ENCODE assay signal across 20 cellular contexts in genomic region chr12:68177562-68177961, GRCh38. TPM values are rescaled to one million over a fixed set of nuclear protein-coding genes. Genes with fewer than 3 reads are reported as not detected.
DNase-seq lines count a peak whose midpoint lies in the region; ATAC-seq, FAIRE-seq and TF ChIP-seq lines count a peak whose summit lies in the region.
"Had no signal": no experiment of that assay in that cellular context is flagged by ENCODE, and none has a peak within 500 bp of the region (broad histone marks: within the 10 kb centered on the region; RNA-seq: fewer than 3 reads in every experiment).

No MANE protein-coding gene starts in this region.

- no peak for TF ChIP-seq POLR2A in body of pancreas (IDR thresholded peaks at IDR 0.05)

- FAIRE-seq in bronchial epithelial cell (lab: Jason Lieb, UNC): peak; percentile 52
- FAIRE-seq: HTR-8/SVneo, K562 had no signal

- peaks cover 2% of the 10 kb centered on the region for H3K36me3 Mint-ChIP-seq in activated CD4-positive, alpha-beta T cell treated with anti-CD3 and anti-CD28 coated beads, Interleukin-2, amount 10 ng/mL, durations not matched to agents 24 days and 14 days (ENCODE audit: low read depth)
- H3K36me3 Mint-ChIP-seq in CD4-positive, CD25-positive, alpha-beta regulatory T cell: no peaks in the 10 kb centered on the region
- H3K36me3 Mint-ChIP-seq: CD14-positive monocyte had no signal

- intact Hi-C loops in activated CD4-positive, alpha-beta T cell treated with anti-CD3 and anti-CD28 coated beads, Interleukin-2, amount 10 ng/mL, durations not matched to agents 24 days and 14 days (cut with micrococcal nuclease): loop anchor here (5.0 kb wide), 1 partner anchor 135 kb away; no protein-coding TSS in a partner anchor
- intact Hi-C loops in body of pancreas (cut with DNase I): no loop called here

- no peak overlapping the region for H3K4me3 ChIP-seq in CD4-positive, CD25-positive, alpha-beta regulatory T cell (ENCODE audit: low read depth, low read length)
- H3K4me3 ChIP-seq in bronchial epithelial cell (ENCODE audit: low read depth, low read length) (no peak overlapping the region), body of pancreas (no peak overlapping the region), HAP-1 (no peak overlapping the region)
- H3K4me3 ChIP-seq: GM23338, K562 had no signal

- peak overlapping the region; percentile 37 for H3K4me3 Mint-ChIP-seq in activated CD4-positive, alpha-beta T cell treated with anti-CD3 and anti-CD28 coated beads, Interleukin-2, amount 10 ng/mL, durations not matched to agents 24 days and 14 days
- peak overlapping the region in 2 of 4 donors; percentile 21 to 22 for H3K4me3 Mint-ChIP-seq in CD4-positive, CD25-positive, alpha-beta regulatory T cell
- H3K4me3 Mint-ChIP-seq: CD14-positive monocyte, GM23338 had no signal

- WGBS in body of pancreas, 2 donors: 83 to 87% methylated on average over 2 of the region's 2 CpGs

- no peaks in the 10 kb centered on the region for H3K36me3 ChIP-seq in CD4-positive, CD25-positive, alpha-beta regulatory T cell (ENCODE audit: control insufficient read depth, insufficient read depth, low read length)
- H3K36me3 ChIP-seq in bronchial epithelial cell (ENCODE audit: control insufficient read depth, insufficient read depth, low read length): no peaks in the 10 kb centered on the region
- H3K36me3 ChIP-seq in body of pancreas (replicated peaks in 1 of 2; ENCODE audit: insufficient read depth in 1 of 2, low read depth in 2 of 2): no peaks in the 10 kb centered on the region
- H3K36me3 ChIP-seq in HAP-1 (replicated peaks): no peaks in the 10 kb centered on the region

- no peaks in the 10 kb centered on the region for H3K9me3 ChIP-seq in CD4-positive, CD25-positive, alpha-beta regulatory T cell (ENCODE audit: control insufficient read depth in 2 of 2, low read length in 2 of 2)
- H3K9me3 ChIP-seq in body of pancreas (no peaks in the 10 kb centered on the region), HAP-1 (no peaks in the 10 kb centered on the region)

- DNase-seq in activated CD4-positive, alpha-beta T cell treated with anti-CD3 and anti-CD28 coated beads, Interleukin-2, amount 10 ng/mL, durations not matched to agents 24 days and 14 days: no peak
- no peak for DNase-seq in activated CD4-positive, alpha-beta T cell treated with anti-CD3 and anti-CD28 coated beads for 48 hours
- no peak for DNase-seq in CD4-positive, CD25-positive, alpha-beta regulatory T cell
- peak; percentile 3 for DNase-seq in NCI-H69 (lab: John Stamatoyannopoulos, UW)
- DNase-seq in bronchial epithelial cell (ENCODE audit: low read depth): no peak
- no peak for DNase-seq in HuH-7.5 (ENCODE audit: low spot score)
- DNase-seq in body of pancreas: no peak
- DNase-seq in HAP-1 (ENCODE audit: low spot score in 2 of 2): no peak
- DNase-seq: DND-41; GF-D8; NCI-H1436 treated with DMSO at 0.1 percent for 48 hours; NCI-H2081; NCI-H2227 treated with DMSO at 0.1 percent for 48 hours; NCI-H524 treated with DMSO at 0.1 percent for 48 hours; NK-92 treated with Interleukin-12 subunit alpha and Interleukin-12 subunit beta, amount 100 ng/mL, for 24 hours had no signal

- no peaks in the 10 kb centered on the region for H3K27me3 ChIP-seq in CD4-positive, CD25-positive, alpha-beta regulatory T cell (ENCODE audit: control insufficient read depth, insufficient read depth, low read length)
- no peaks in the 10 kb centered on the region for H3K27me3 ChIP-seq in bronchial epithelial cell (ENCODE audit: control insufficient read depth, insufficient read depth, low read length)
- no peaks in the 10 kb centered on the region for H3K27me3 ChIP-seq in body of pancreas
- H3K27me3 ChIP-seq in HAP-1 (ENCODE audit: low read depth): no peaks in the 10 kb centered on the region

- peak overlapping the region; percentile 46 for H3K27ac Mint-ChIP-seq in activated CD4-positive, alpha-beta T cell treated with anti-CD3 and anti-CD28 coated beads, Interleukin-2, amount 10 ng/mL, durations not matched to agents 24 days and 14 days
- peak overlapping the region; percentile 79 to 94 (median 90) for H3K27ac Mint-ChIP-seq in CD4-positive, CD25-positive, alpha-beta regulatory T cell
- H3K27ac Mint-ChIP-seq: CD14-positive monocyte, GM23338 had no signal

- in situ Hi-C loops in HAP-1 (cut with MboI; ENCODE audit: low sequenced_read_pairs): no loop called here

- ATAC-seq in CD4-positive, CD25-positive, alpha-beta regulatory T cell (ENCODE audit: low read depth in 2 of 2): no peak
- ATAC-seq in body of pancreas: no peak
- ATAC-seq: GM23338, K562 had no signal

- peaks cover 66% of the 10 kb centered on the region for H3K4me1 Mint-ChIP-seq in activated CD4-positive, alpha-beta T cell treated with anti-CD3 and anti-CD28 coated beads, Interleukin-2, amount 10 ng/mL, durations not matched to agents 24 days and 14 days
- peaks cover 29 to 71% (median 49%) of the 10 kb centered on the region in 4 donors for H3K4me1 Mint-ChIP-seq in CD4-positive, CD25-positive, alpha-beta regulatory T cell
- H3K4me1 Mint-ChIP-seq: CD14-positive monocyte had no signal

- H3K9me3 Mint-ChIP-seq in activated CD4-positive, alpha-beta T cell treated with anti-CD3 and anti-CD28 coated beads, Interleukin-2, amount 10 ng/mL, durations not matched to agents 24 days and 14 days: peaks cover 11% of the 10 kb centered on the region
- H3K9me3 Mint-ChIP-seq in CD4-positive, CD25-positive, alpha-beta regulatory T cell: peaks cover 0 to 2% (median 0%) of the 10 kb centered on the region in 7 donors
- H3K9me3 Mint-ChIP-seq: GM23338 had no signal

- peaks cover 37% of the 10 kb centered on the region for H3K4me1 ChIP-seq in CD4-positive, CD25-positive, alpha-beta regulatory T cell (ENCODE audit: control insufficient read depth, insufficient read depth, low read length, poor library complexity, severe bottlenecking)
- H3K4me1 ChIP-seq in body of pancreas (peaks cover 5% of the 10 kb centered on the region), HAP-1 (no peaks in the 10 kb centered on the region)

- TF ChIP-seq CTCF in bronchial epithelial cell (IDR thresholded peaks at IDR 0.05; ENCODE audit: insufficient read depth, low read length, severe bottlenecking) (no peak), body of pancreas (IDR thresholded peaks at IDR 0.05) (no peak)

- no peaks in the 10 kb centered on the region for H3K27me3 Mint-ChIP-seq in activated CD4-positive, alpha-beta T cell treated with anti-CD3 and anti-CD28 coated beads, Interleukin-2, amount 10 ng/mL, durations not matched to agents 24 days and 14 days
- H3K27me3 Mint-ChIP-seq in CD4-positive, CD25-positive, alpha-beta regulatory T cell: peaks cover 5% of the 10 kb centered on the region

- peak overlapping the region; percentile 45 for H3K27ac ChIP-seq in CD4-positive, CD25-positive, alpha-beta regulatory T cell (ENCODE audit: insufficient read depth, low read length, poor library complexity, severe bottlenecking)
- H3K27ac ChIP-seq in body of pancreas: no peak overlapping the region

RNA-seq across cellular contexts. Expression of gene IFNG, which starts 18.0 kb away (rescaled TPM):
- total RNA-seq in activated CD4-positive, alpha-beta T cell treated with anti-CD3 and anti-CD28 coated beads, Interleukin-2, amount 10 ng/mL, durations not matched to agents 24 days and 14 days: 279 and 285 TPM in 2 replicates
- 15.0 TPM for total RNA-seq in CD4-positive, CD25-positive, alpha-beta regulatory T cell
- polyA plus RNA-seq in CD4-positive, CD25-positive, alpha-beta regulatory T cell: 1 to 10 TPM in 1 of 4 donors, under 1 TPM in 3; 0.83 to 3.2 (median 0.89) TPM
- total RNA-seq in bronchial epithelial cell (not detected in 2 replicates), body of pancreas (not detected)
- total RNA-seq: A673, GM23338 had no signal
- polyA plus RNA-seq: CD14-positive monocyte, GM23338, K562 had no signal

RNA-seq across cellular contexts. Expression of gene IL26, which starts 48.0 kb away (rescaled TPM):
- 6.9 and 7.7 TPM in 2 replicates for total RNA-seq in activated CD4-positive, alpha-beta T cell treated with anti-CD3 and anti-CD28 coated beads, Interleukin-2, amount 10 ng/mL, durations not matched to agents 24 days and 14 days
- total RNA-seq in CD4-positive, CD25-positive, alpha-beta regulatory T cell: not detected
- under 1 TPM in 2 of 4 donors, not detected in 2; 0.17 to 0.71 TPM for polyA plus RNA-seq in CD4-positive, CD25-positive, alpha-beta regulatory T cell
- total RNA-seq in bronchial epithelial cell (not detected in 2 replicates), body of pancreas (not detected)
- total RNA-seq: A673, GM23338, K562 had no signal
- polyA plus RNA-seq: CD14-positive monocyte, GM23338, K562 had no signal

Comparison
In these comparisons a context has a peak if more than half of its experiments do, and no peak if none do; other contexts are left out.
1. RNA of gene IFNG, which starts 18.0 kb away (total RNA-seq): 279 to 285 TPM in activated CD4-positive, alpha-beta T cell treated with anti-CD3 and anti-CD28 coated beads, Interleukin-2, amount 10 ng/mL, durations not matched to agents 24 days and 14 days; 15.0 TPM in CD4-positive, CD25-positive, alpha-beta regulatory T cell (single experiment), not detected in bronchial epithelial cell and not detected in body of pancreas; every median in the first group is over 10 times any median in the second.